10 cellular contexts compared by ENCODE assay signal in the genomic region with DNA sequence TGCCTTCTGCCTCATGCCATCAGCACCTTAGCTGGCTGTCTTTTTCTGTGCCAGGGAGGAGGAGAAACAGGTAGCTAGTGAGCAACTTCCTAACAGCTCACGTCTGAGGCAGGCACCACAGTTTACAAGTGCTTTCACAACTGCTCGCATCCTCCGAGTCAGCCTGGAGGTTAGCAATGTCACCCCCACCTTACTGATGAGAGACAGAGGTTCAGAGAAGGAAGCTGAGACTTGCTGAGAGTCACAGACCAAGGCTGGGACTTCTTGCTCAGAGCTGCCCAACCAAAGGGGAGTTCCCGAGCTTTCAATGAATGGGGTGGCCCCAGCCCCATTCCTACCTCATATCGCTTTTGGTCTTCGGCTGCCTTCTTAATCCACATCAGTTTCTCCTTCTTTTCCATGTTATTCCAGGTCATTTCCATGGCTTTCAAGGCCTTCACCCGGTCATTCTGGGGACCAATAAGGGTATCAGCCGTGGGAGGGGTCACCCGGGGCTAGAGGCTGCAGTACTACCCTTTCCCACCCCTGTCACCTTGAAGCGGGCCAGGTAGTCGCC. TPM values are rescaled to one million over a fixed set of nuclear protein-coding genes. Genes with fewer than 3 reads are reported as not detected.
DNase-seq lines count a peak whose midpoint lies in the region; ATAC-seq, FAIRE-seq and TF ChIP-seq lines count a peak whose summit lies in the region.
"Had no signal": no experiment of that assay in that cellular context is flagged by ENCODE, and none has a peak within 500 bp of the region (broad histone marks: within the 10 kb centered on the region; RNA-seq: fewer than 3 reads in every experiment).

No MANE protein-coding gene starts in this region.

- no peaks in the 10 kb centered on the region for H3K27me3 ChIP-seq in Panc1 (ENCODE audit: control insufficient read depth, insufficient read depth, low read length)
- no peaks in the 10 kb centered on the region for H3K27me3 ChIP-seq in endothelial cell of umbilical vein (ENCODE audit: control insufficient read depth in 2 of 2, insufficient read depth in 2 of 2, low read length in 2 of 2)
- H3K27me3 ChIP-seq: SJSA1 had no signal

- H3K4me1 ChIP-seq in Panc1 (ENCODE audit: control insufficient read depth, insufficient read depth, low read length) (peaks cover 16% of the 10 kb centered on the region), endothelial cell of umbilical vein (ENCODE audit: control insufficient read depth, extremely low read depth, insufficient read depth, low read length) (peaks cover 5% of the 10 kb centered on the region)

- FAIRE-seq in endothelial cell of umbilical vein (lab: Jason Lieb, UNC): no peak

- BruUV-seq in Panc1 (replicated peaks; lab: Mats Ljungman, UMichigan) (TSS peak; percentile 17), endothelial cell of umbilical vein (replicated peaks; lab: Mats Ljungman, UMichigan) (TSS peak; percentile 2)

- H4K20me1 ChIP-seq in endothelial cell of umbilical vein (replicated peaks; ENCODE audit: control insufficient read depth, extremely low read depth, insufficient read depth, low read length): no peaks in the 10 kb centered on the region

- intact Hi-C loops in activated CD4-positive, alpha-beta T cell treated with anti-CD3 and anti-CD28 coated beads for 36 hours (cut with DNase I, micrococcal nuclease): loop anchor here (1.0 to 10.0 kb wide), 10 partner anchors 8 to 685 kb away; partner anchors contain the start of genes GRN (in 2 of the 2), SLC25A39 (in 2 of the 2), EFTUD2 (in 1 of the 2) and GPATCH8 (in 1 of the 2)
- intact Hi-C loops in Panc1 (cut with micrococcal nuclease; ENCODE audit: unreplicated experiment): no loop called here
- intact Hi-C loops in endothelial cell of umbilical vein (cut with micrococcal nuclease): loop anchor here (1.0 kb wide), 7 partner anchors 8 to 313 kb away; partner anchors contain the start of genes GRN and SLC25A39

- peak overlapping the region; percentile 79 for H3K4me3 Mint-ChIP-seq in activated CD4-positive, alpha-beta T cell treated with anti-CD3 and anti-CD28 coated beads for 36 hours
- H3K4me3 Mint-ChIP-seq in stimulated activated memory B cell treated with anti-CD40 and anti-IgM and Interleukin-4, amounts not matched to agents 10 μg/mL and 1 μg/mL and 100 μg/mL, for 72 hours: peak overlapping the region; percentile 73

- H3K9me1 ChIP-seq in endothelial cell of umbilical vein (replicated peaks; ENCODE audit: control insufficient read depth, extremely low read depth, insufficient read depth, low read length): no peaks in the 10 kb centered on the region

- H3K36me3 Mint-ChIP-seq in activated CD4-positive, alpha-beta T cell treated with anti-CD3 and anti-CD28 coated beads for 36 hours (ENCODE audit: low read depth): peaks cover 66% of the 10 kb centered on the region
- H3K36me3 Mint-ChIP-seq in stimulated activated memory B cell treated with anti-CD40 and anti-IgM and Interleukin-4, amounts not matched to agents 10 μg/mL and 1 μg/mL and 100 μg/mL, for 72 hours: peaks cover 67% of the 10 kb centered on the region

- dilution Hi-C loops in endothelial cell of umbilical vein (cut with MboI; ENCODE audit: extremely low pct_ligation_motif_present, low sequenced_read_pairs): no loop called here

- H3K4me3 ChIP-seq in Panc1 (ENCODE audit: low read depth in 2 of 2, low read length in 2 of 2) (no peak overlapping the region), endothelial cell of umbilical vein (replicated peaks in 1 of 3; ENCODE audit: insufficient read depth in 1 of 3, low read depth in 1 of 3, low read length in 3 of 3) (no peak overlapping the region)
- H3K4me3 ChIP-seq: SJSA1 had no signal

- H3K36me3 ChIP-seq in Panc1 (ENCODE audit: control insufficient read depth, insufficient read depth, low read length) (0 out of 2 replicates have a peak, but pooled peaks cover 2% of the 10 kb centered on the region), endothelial cell of umbilical vein (ENCODE audit: control insufficient read depth in 2 of 2, extremely low read depth in 1 of 2, insufficient read depth in 2 of 2, low read length in 2 of 2) (peaks cover 15 to 43% of the 10 kb centered on the region in 2 experiments)

- CTCF ChIA-PET in activated CD4-positive, alpha-beta T cell treated with anti-CD3 and anti-CD28 coated beads for 36 hours (lab: Charles Lee): interaction anchor here (0.5 to 4.6 kb wide), 34 partner anchors 8 to 655 kb away, joined by 3 to 43 read pairs (median 4); partner anchors contain the start of genes ATXN7L3, GRN, SLC25A39 and TMUB2
- CTCF ChIA-PET in Panc1 (lab: Charles Lee) (no interaction called here), endothelial cell of umbilical vein (lab: Charles Lee) (interaction anchor here (1.0 to 4.5 kb wide), 23 partner anchors 8 to 314 kb away, joined by 3 to 58 read pairs (median 8); partner anchors contain the start of genes FAM171A2, GRN, RUNDC3A and SLC25A39)

- H3K4me1 Mint-ChIP-seq in activated CD4-positive, alpha-beta T cell treated with anti-CD3 and anti-CD28 coated beads for 36 hours: peaks cover 53% of the 10 kb centered on the region
- H3K4me1 Mint-ChIP-seq in stimulated activated memory B cell treated with anti-CD40 and anti-IgM and Interleukin-4, amounts not matched to agents 10 μg/mL and 1 μg/mL and 100 μg/mL, for 72 hours: peaks cover 56% of the 10 kb centered on the region

- H3K27ac Mint-ChIP-seq in activated CD4-positive, alpha-beta T cell treated with anti-CD3 and anti-CD28 coated beads for 36 hours: peak overlapping the region; percentile 98
- peak overlapping the region; percentile 87 for H3K27ac Mint-ChIP-seq in stimulated activated memory B cell treated with anti-CD40 and anti-IgM and Interleukin-4, amounts not matched to agents 10 μg/mL and 1 μg/mL and 100 μg/mL, for 72 hours

- no peak for TF ChIP-seq CTCF in Panc1 (IDR thresholded peaks at IDR 0.05)
- no peak for TF ChIP-seq CTCF in endothelial cell of umbilical vein (IDR thresholded peaks at IDR 0.05; ENCODE audit: extremely low read depth in 1 of 2, insufficient read depth in 1 of 2, low read depth in 1 of 2, low read length in 2 of 2)

- no peak for TF ChIP-seq POLR2A in endothelial cell of umbilical vein (IDR thresholded peaks at IDR 0.05; ENCODE audit: low read depth, low read length)

- no peaks in the 10 kb centered on the region for H3K9me3 Mint-ChIP-seq in activated CD4-positive, alpha-beta T cell treated with anti-CD3 and anti-CD28 coated beads for 36 hours (ENCODE audit: low read depth)
- H3K9me3 Mint-ChIP-seq in stimulated activated memory B cell treated with anti-CD40 and anti-IgM and Interleukin-4, amounts not matched to agents 10 μg/mL and 1 μg/mL and 100 μg/mL, for 72 hours: no peaks in the 10 kb centered on the region

- H3K4me2 ChIP-seq in endothelial cell of umbilical vein (ENCODE audit: insufficient read depth, low read length): peak overlapping the region; percentile 34

- ATAC-seq in activated CD4-positive, alpha-beta T cell treated with anti-CD3 and anti-CD28 coated beads for 36 hours: peak; percentile 88
- ATAC-seq in Panc1 (no peak), GM21576 (IDR thresholded peaks at IDR 0.05; ENCODE audit: unreplicated experiment) (no peak), HG02870 (IDR thresholded peaks at IDR 0.05; ENCODE audit: unreplicated experiment) (no peak)
- ATAC-seq in stimulated activated memory B cell treated with anti-CD40 and anti-IgM and Interleukin-4, amounts not matched to agents 10 μg/mL and 1 μg/mL and 100 μg/mL, for 72 hours: peak; percentile 39

- DNase-seq in activated CD4-positive, alpha-beta T cell treated with anti-CD3 and anti-CD28 coated beads for 36 hours: peak; percentile 86
- DNase-seq in activated CD4-positive, alpha-beta T cell treated with anti-CD3 and anti-CD28 coated beads, Interleukin-2, amount 50 U/mL, for 1 hour: no peak
- DNase-seq in Panc1 (ENCODE audit: low read depth, low spot score) (no peak), endothelial cell of umbilical vein (ENCODE audit: low read depth, low spot score) (no peak), SKM-1 (lab: John Stamatoyannopoulos, UW; ENCODE audit: unreplicated experiment) (no peak)

- H3K9ac ChIP-seq in endothelial cell of umbilical vein (replicated peaks; ENCODE audit: extremely low read depth, insufficient read depth, low read length): no peak overlapping the region

- H3K27ac ChIP-seq in Panc1 (ENCODE audit: low read length) (no peak overlapping the region; the same call in 1 of the 2 replicates), endothelial cell of umbilical vein (ENCODE audit: insufficient read depth, low read depth, low read length) (no peak overlapping the region)
- H3K27ac ChIP-seq: SJSA1 had no signal

- H3K79me2 ChIP-seq in endothelial cell of umbilical vein (ENCODE audit: control insufficient read depth, insufficient read depth, low read length): no peaks in the 10 kb centered on the region

- H3K27me3 Mint-ChIP-seq in activated CD4-positive, alpha-beta T cell treated with anti-CD3 and anti-CD28 coated beads for 36 hours: no peaks in the 10 kb centered on the region
- H3K27me3 Mint-ChIP-seq in stimulated activated memory B cell treated with anti-CD40 and anti-IgM and Interleukin-4, amounts not matched to agents 10 μg/mL and 1 μg/mL and 100 μg/mL, for 72 hours: no peaks in the 10 kb centered on the region

- no peak overlapping the region for H2AFZ ChIP-seq in endothelial cell of umbilical vein (ENCODE audit: low read depth, low read length)

- in situ Hi-C loops in Panc1 (cut with HindIII; ENCODE audit: low pct_unique_long_range_greater_than_20kb, low sequenced_read_pairs): no loop called here

- POLR2A ChIA-PET in activated CD4-positive, alpha-beta T cell treated with anti-CD3 and anti-CD28 coated beads for 36 hours (lab: Charles Lee): interaction anchor here (0.6 to 2.0 kb wide), 12 partner anchors 8 to 154 kb away, joined by 3 to 20 read pairs (median 4); partner anchors contain the start of genes FAM171A2, SLC25A39 and TMUB2
- POLR2A ChIA-PET in Panc1 (lab: Charles Lee): interaction anchor here (0.5 to 0.7 kb wide), 2 partner anchors 108 to 123 kb away, joined by 3 to 4 read pairs; no protein-coding TSS in a partner anchor
- POLR2A ChIA-PET in endothelial cell of umbilical vein (lab: Charles Lee): no interaction called here

- H3K9me3 ChIP-seq in Panc1 (ENCODE audit: control insufficient read depth, insufficient read depth, low read depth, low read length): no peaks in the 10 kb centered on the region
- no peaks in the 10 kb centered on the region for H3K9me3 ChIP-seq in endothelial cell of umbilical vein (replicated peaks; ENCODE audit: control insufficient read depth, insufficient read depth, low read length)
- H3K9me3 ChIP-seq: SJSA1 had no signal

RNA-seq across cellular contexts. Expression of gene UBTF, which starts 9.6 kb away (rescaled TPM):
- 100 to 1,000 TPM; 127 to 162 TPM for total RNA-seq in activated CD4-positive, alpha-beta T cell treated with anti-CD3 and anti-CD28 coated beads for 36 hours
- total RNA-seq in Panc1 (2021; ENCODE audit: unreplicated experiment) (116 TPM), endothelial cell of umbilical vein (74.3 and 84.7 TPM in 2 replicates)
- 100.0 TPM for polyA plus RNA-seq in Panc1 (2012; ENCODE audit: insufficient read length)
- 10.8 and 14.7 TPM in 2 replicates for polyA plus RNA-seq in endothelial cell of umbilical vein
- polyA plus RNA-seq in endothelial cell of umbilical vein (2011; cell fraction: cytosol; rRNA removed): 28.1 and 28.3 TPM in 2 replicates
- 48.7 and 49.3 TPM in 2 replicates for polyA plus RNA-seq in endothelial cell of umbilical vein (2011; cell fraction: nucleus; rRNA removed)
- 47.1 and 56.1 TPM in 2 replicates for polyA plus RNA-seq in endothelial cell of umbilical vein (2012)
- polyA minus RNA-seq in endothelial cell of umbilical vein: 23.8 and 24.3 TPM in 2 replicates
- polyA minus RNA-seq in endothelial cell of umbilical vein (2011; cell fraction: cytosol; rRNA and poly(A)+ RNA removed): 28.3 TPM
- 17.2 and 26.2 TPM in 2 replicates for polyA minus RNA-seq in endothelial cell of umbilical vein (2011; cell fraction: nucleus; rRNA and poly(A)+ RNA removed)

RNA-seq across cellular contexts. Expression of gene ATXN7L3, which starts 10.2 kb away (rescaled TPM):
- total RNA-seq in activated CD4-positive, alpha-beta T cell treated with anti-CD3 and anti-CD28 coated beads for 36 hours: 10 to 100 TPM; 66.3 to 70.6 TPM
- 69.8 TPM for total RNA-seq in Panc1 (2021; ENCODE audit: unreplicated experiment)
- polyA plus RNA-seq in Panc1 (2012; ENCODE audit: insufficient read length): 57.4 TPM
- total RNA-seq in endothelial cell of umbilical vein: 82.5 and 102 TPM in 2 replicates
- polyA plus RNA-seq in endothelial cell of umbilical vein: 50.7 and 61.3 TPM in 2 replicates
- polyA plus RNA-seq in endothelial cell of umbilical vein (2011; cell fraction: cytosol; rRNA removed): 54.4 and 57.8 TPM in 2 replicates
- polyA plus RNA-seq in endothelial cell of umbilical vein (2011; cell fraction: nucleus; rRNA removed): 139 and 153 TPM in 2 replicates
- 47.6 and 49.1 TPM in 2 replicates for polyA plus RNA-seq in endothelial cell of umbilical vein (2012)
- polyA minus RNA-seq in endothelial cell of umbilical vein: 74.9 and 97.1 TPM in 2 replicates
- polyA minus RNA-seq in endothelial cell of umbilical vein (2011; cell fraction: cytosol; rRNA and poly(A)+ RNA removed): 18.7 TPM
- polyA minus RNA-seq in endothelial cell of umbilical vein (2011; cell fraction: nucleus; rRNA and poly(A)+ RNA removed): 36.1 and 38.2 TPM in 2 replicates

RNA-seq across cellular contexts. Expression of gene TMUB2, which starts 23.1 kb away (rescaled TPM):
- total RNA-seq in activated CD4-positive, alpha-beta T cell treated with anti-CD3 and anti-CD28 coated beads for 36 hours: 10 to 100 TPM; 19.8 to 20.3 TPM
- total RNA-seq in Panc1 (2021; ENCODE audit: unreplicated experiment) (30.7 TPM), endothelial cell of umbilical vein (39.5 and 43.6 TPM in 2 replicates)
- polyA plus RNA-seq in Panc1 (2012; ENCODE audit: insufficient read length): 31.4 TPM
- 72.5 and 80.0 TPM in 2 replicates for polyA plus RNA-seq in endothelial cell of umbilical vein
- polyA plus RNA-seq in endothelial cell of umbilical vein (2011; cell fraction: cytosol; rRNA removed): 50.3 and 55.3 TPM in 2 replicates
- polyA plus RNA-seq in endothelial cell of umbilical vein (2011; cell fraction: nucleus; rRNA removed): 150 and 171 TPM in 2 replicates
- 32.2 and 40.6 TPM in 2 replicates for polyA plus RNA-seq in endothelial cell of umbilical vein (2012)
- 48.4 and 54.9 TPM in 2 replicates for polyA minus RNA-seq in endothelial cell of umbilical vein
- 11.1 TPM for polyA minus RNA-seq in endothelial cell of umbilical vein (2011; cell fraction: cytosol; rRNA and poly(A)+ RNA removed)
- 18.8 and 24.1 TPM in 2 replicates for polyA minus RNA-seq in endothelial cell of umbilical vein (2011; cell fraction: nucleus; rRNA and poly(A)+ RNA removed)

RNA-seq across cellular contexts. Expression of gene ASB16, which starts 39.4 kb away (rescaled TPM):
- under 1 TPM; 0.14 TPM for total RNA-seq in activated CD4-positive, alpha-beta T cell treated with anti-CD3 and anti-CD28 coated beads for 36 hours
- total RNA-seq in Panc1 (2021; ENCODE audit: unreplicated experiment) (not detected), endothelial cell of umbilical vein (not detected in 2 replicates)
- 1.5 TPM for polyA plus RNA-seq in Panc1 (2012; ENCODE audit: insufficient read length)
- not detected in 2 replicates for polyA plus RNA-seq in endothelial cell of umbilical vein
- polyA plus RNA-seq in endothelial cell of umbilical vein (2011; cell fraction: cytosol; rRNA removed): not detected in 2 replicates
- 0.17 and 0.20 TPM in 2 replicates for polyA plus RNA-seq in endothelial cell of umbilical vein (2011; cell fraction: nucleus; rRNA removed)
- 0.65 and 0.96 TPM in 2 replicates for polyA plus RNA-seq in endothelial cell of umbilical vein (2012)
- not detected in 2 replicates for polyA minus RNA-seq in endothelial cell of umbilical vein
- not detected for polyA minus RNA-seq in endothelial cell of umbilical vein (2011; cell fraction: cytosol; rRNA and poly(A)+ RNA removed)
- polyA minus RNA-seq in endothelial cell of umbilical vein (2011; cell fraction: nucleus; rRNA and poly(A)+ RNA removed): 0.24 TPM in 1 of 2 replicates, not detected in the other
- total RNA-seq: epithelial cell of proximal tubule, SJSA1 had no signal

RNA-seq across cellular contexts. Expression of gene SLC4A1, which starts 58.1 kb away (rescaled TPM):
- not detected for total RNA-seq in activated CD4-positive, alpha-beta T cell treated with anti-CD3 and anti-CD28 coated beads for 36 hours
- total RNA-seq in Panc1 (2021; ENCODE audit: unreplicated experiment) (not detected), endothelial cell of umbilical vein (not detected in 2 replicates)
- polyA plus RNA-seq in Panc1 (2012; ENCODE audit: insufficient read length): not detected
- not detected in 2 replicates for polyA plus RNA-seq in endothelial cell of umbilical vein
- not detected in 2 replicates for polyA plus RNA-seq in endothelial cell of umbilical vein (2011; cell fraction: cytosol; rRNA removed)
- polyA plus RNA-seq in endothelial cell of umbilical vein (2011; cell fraction: nucleus; rRNA removed): not detected in 2 replicates
- not detected in 2 replicates for polyA plus RNA-seq in endothelial cell of umbilical vein (2012)
- polyA minus RNA-seq in endothelial cell of umbilical vein: not detected in 2 replicates
- not detected for polyA minus RNA-seq in endothelial cell of umbilical vein (2011; cell fraction: cytosol; rRNA and poly(A)+ RNA removed)
- not detected in 2 replicates for polyA minus RNA-seq in endothelial cell of umbilical vein (2011; cell fraction: nucleus; rRNA and poly(A)+ RNA removed)
- total RNA-seq: epithelial cell of proximal tubule, SJSA1 had no signal

Comparison
In these comparisons a context has a peak if more than half of its experiments do, and no peak if none do; other contexts are left out.
1. ATAC-seq: peak in activated CD4-positive, alpha-beta T cell treated with anti-CD3 and anti-CD28 coated beads for 36 hours (single experiment) and stimulated activated memory B cell treated with anti-CD40 and anti-IgM and Interleukin-4, amounts not matched to agents 10 μg/mL and 1 μg/mL and 100 μg/mL, for 72 hours (single experiment); none in Panc1 (single experiment), GM21576 (single experiment) and HG02870 (single experiment).